ENCODE assay signal across 17 cellular contexts in genomic region chr6:38974389-38975133, GRCh38.
DNase-seq lines count a peak whose midpoint lies in the region; ATAC-seq and TF ChIP-seq lines count a peak whose summit lies in the region.
"Had no signal": no experiment of that assay in that cellular context is flagged by ENCODE, and none has a peak within 500 bp of the region (broad histone marks: within the 10 kb centered on the region; RNA-seq: fewer than 3 reads in every experiment).

No MANE protein-coding gene starts in this region.

- H3K36me3 Mint-ChIP-seq in Caco-2 (ENCODE audit: insufficient read depth, unreplicated experiment) (no peaks in the 10 kb centered on the region), mesothelial cell of epicardium (no peaks in the 10 kb centered on the region)
- no peaks in the 10 kb centered on the region for H3K36me3 Mint-ChIP-seq in effector memory CD8-positive, alpha-beta T cell (ENCODE audit: insufficient read depth)
- H3K36me3 Mint-ChIP-seq: activated CD4-positive, alpha-beta memory T cell treated with anti-CD3 and anti-CD28 coated beads for 36 hours; CD8-positive, alpha-beta T cell; immature natural killer cell had no signal

- H3K4me1 ChIP-seq in Caco-2 (peaks cover 36% of the 10 kb centered on the region), stomach (peaks cover 0 to 29% (median 15%) of the 10 kb centered on the region in 4 donors)

- ATAC-seq in effector memory CD8-positive, alpha-beta T cell (replicated peaks) = no peak
- ATAC-seq: CD8-positive, alpha-beta T cell; stimulated activated naive CD8-positive, alpha-beta T cell treated with anti-CD3 and anti-CD28 coated beads, Interleukin-15, amount 100 ng/mL, for 72 hours had no signal

- no TSS peak for BruUV-seq in Caco-2 (replicated peaks; lab: Mats Ljungman, UMichigan)

- H3K4me3 ChIP-seq in Caco-2 (ENCODE audit: low read depth, low read length) (no peak overlapping the region), cardiac fibroblast (replicated peaks in 1 of 2; ENCODE audit: low read depth in 2 of 2, low read length in 2 of 2) (no peak overlapping the region), stomach (no peak overlapping the region)
- H3K4me3 ChIP-seq: SK-N-MC had no signal

- H3K9me3 Mint-ChIP-seq in Caco-2 (ENCODE audit: unreplicated experiment) (no peaks in the 10 kb centered on the region), mesothelial cell of epicardium (no peaks in the 10 kb centered on the region)
- H3K9me3 Mint-ChIP-seq in effector memory CD8-positive, alpha-beta T cell = no peaks in the 10 kb centered on the region
- H3K9me3 Mint-ChIP-seq: activated CD4-positive, alpha-beta memory T cell treated with anti-CD3 and anti-CD28 coated beads for 36 hours; CD8-positive, alpha-beta T cell; immature natural killer cell; stimulated activated naive CD8-positive, alpha-beta T cell treated with anti-CD3 and anti-CD28 coated beads, Interleukin-15, amount 100 ng/mL, for 72 hours had no signal

- H3K4me1 Mint-ChIP-seq in Caco-2 (ENCODE audit: low read depth, unreplicated experiment) = peaks cover 32% of the 10 kb centered on the region
- peaks cover 13% of the 10 kb centered on the region for H3K4me1 Mint-ChIP-seq in mesothelial cell of epicardium
- no peaks in the 10 kb centered on the region for H3K4me1 Mint-ChIP-seq in effector memory CD8-positive, alpha-beta T cell (ENCODE audit: low read depth in 2 of 2)
- H3K4me1 Mint-ChIP-seq: immature natural killer cell; stimulated activated naive CD8-positive, alpha-beta T cell treated with anti-CD3 and anti-CD28 coated beads, Interleukin-15, amount 100 ng/mL, for 72 hours had no signal

- H3K9me3 ChIP-seq in Caco-2 = no peaks in the 10 kb centered on the region
- H3K9me3 ChIP-seq in stomach = no peaks in the 10 kb centered on the region

- no peak for TF ChIP-seq EP300 in stomach (IDR thresholded peaks at IDR 0.05)

- 47 to 54% (median 53%) methylated on average over 7 of the region's 7 CpGs for WGBS in stomach, 5 donors

- H3K27me3 Mint-ChIP-seq in Caco-2 (ENCODE audit: insufficient read depth, unreplicated experiment) = peaks cover 5% of the 10 kb centered on the region
- H3K27me3 Mint-ChIP-seq in mesothelial cell of epicardium (ENCODE audit: low read depth) = peaks cover 83% of the 10 kb centered on the region
- H3K27me3 Mint-ChIP-seq in effector memory CD8-positive, alpha-beta T cell = peaks cover 53 to 70% of the 10 kb centered on the region in 2 donors

- H3K27me3 ChIP-seq in Caco-2 (replicated peaks; ENCODE audit: control insufficient read depth, insufficient read depth, low read length) (no peaks in the 10 kb centered on the region), stomach (peaks cover 0 to 26% (median 0%) of the 10 kb centered on the region in 3 donors)

- CTCF ChIA-PET in Caco-2 (lab: Charles Lee) (interaction anchor here (0.9 to 2.9 kb wide), 5 partner anchors 22 to 215 kb away, joined by 3 to 18 read pairs (median 5); no protein-coding TSS in a partner anchor), HEK293T (lab: Yijun Ruan, JAX) (interaction anchor here (0.6 to 2.7 kb wide), 8 partner anchors 22 to 481 kb away, joined by 3 to 12 read pairs (median 4); no protein-coding TSS in a partner anchor)

- intact Hi-C loops in Caco-2 (cut with micrococcal nuclease; ENCODE audit: unreplicated experiment) = loop anchor here (5.0 kb wide), 1 partner anchor 88 kb away; no protein-coding TSS in a partner anchor
- intact Hi-C loops in stomach (cut with DNase I; ENCODE audit: low total_unique reads) = loop anchor here (10.0 kb wide), 1 partner anchor 340 kb away; the partner anchor contains the start of gene KCNK17

- no peak for TF ChIP-seq POLR2A in stomach (IDR thresholded peaks at IDR 0.05)

- H3K27ac Mint-ChIP-seq in Caco-2 (ENCODE audit: unreplicated experiment) (peak overlapping the region; percentile 64), mesothelial cell of epicardium (peak overlapping the region; percentile 84)
- no peak overlapping the region for H3K27ac Mint-ChIP-seq in effector memory CD8-positive, alpha-beta T cell
- H3K27ac Mint-ChIP-seq: activated CD4-positive, alpha-beta memory T cell treated with anti-CD3 and anti-CD28 coated beads for 36 hours; CD8-positive, alpha-beta T cell; immature natural killer cell; stimulated activated naive CD8-positive, alpha-beta T cell treated with anti-CD3 and anti-CD28 coated beads, Interleukin-15, amount 100 ng/mL, for 72 hours had no signal

- no peak overlapping the region for H3K27ac ChIP-seq in stomach
- H3K27ac ChIP-seq: SK-N-MC had no signal

- peak; percentile 45 for DNase-seq in Caco-2
- DNase-seq in HEK293T (ENCODE audit: extremely low spot score) = peak; percentile 55
- DNase-seq in cardiac fibroblast (ENCODE audit: low read depth in 2 of 2) = peak; percentile 13 to 19
- no peak for DNase-seq in mesothelial cell of epicardium (ENCODE audit: low spot score in 2 of 2, unreplicated experiment in 2 of 2)
- no peak for DNase-seq in HCEC 1CT
- DNase-seq in effector memory CD8-positive, alpha-beta T cell = no peak
- DNase-seq in stomach = no peak
- DNase-seq: activated CD4-positive, alpha-beta memory T cell treated with anti-CD3 and anti-CD28 coated beads for 36 hours; activated T-cell treated with anti-CD3 and anti-CD28 coated beads, Interleukin-2, amount 50 U/mL, for 48 hours; CD8-positive, alpha-beta T cell; central memory CD4-positive, alpha-beta T cell; immature natural killer cell; NCI-H1105 treated with DMSO at 0.1 percent for 48 hours; NCI-H446 treated with DMSO at 0.1 percent for 48 hours; stimulated activated CD4-positive, alpha-beta T cell treated with anti-CD3 and anti-CD28 coated beads, Interleukin-12 subunit alpha, Interleukin-12 subunit beta, amount 100 ng/mL, for 4 hours; stimulated activated naive CD8-positive, alpha-beta T cell treated with anti-CD3 and anti-CD28 coated beads, Interleukin-15, amount 100 ng/mL, for 72 hours had no signal

- H3K4me3 Mint-ChIP-seq in Caco-2 (ENCODE audit: unreplicated experiment) (peak overlapping the region; percentile 30), mesothelial cell of epicardium (no peak overlapping the region)
- no peak overlapping the region for H3K4me3 Mint-ChIP-seq in effector memory CD8-positive, alpha-beta T cell
- H3K4me3 Mint-ChIP-seq: activated CD4-positive, alpha-beta memory T cell treated with anti-CD3 and anti-CD28 coated beads for 36 hours; CD8-positive, alpha-beta T cell; immature natural killer cell; stimulated activated naive CD8-positive, alpha-beta T cell treated with anti-CD3 and anti-CD28 coated beads, Interleukin-15, amount 100 ng/mL, for 72 hours had no signal

- no peak for TF ChIP-seq CTCF in Caco-2 (IDR thresholded peaks at IDR 0.05; ENCODE audit: insufficient read depth in 1 of 2, low read depth in 1 of 2, low read length in 1 of 2, severe bottlenecking in 1 of 2, unreplicated experiment in 1 of 2)
- TF ChIP-seq CTCF in cardiac fibroblast (IDR thresholded peaks at IDR 0.05; ENCODE audit: low read depth, low read length) = no peak
- TF ChIP-seq CTCF in mesothelial cell of epicardium (IDR thresholded peaks at IDR 0.05; ENCODE audit: unreplicated experiment) = no peak
- TF ChIP-seq CTCF in stomach (IDR thresholded peaks at IDR 0.05) = no peak

- H3K36me3 ChIP-seq in Caco-2 (ENCODE audit: control insufficient read depth, insufficient read depth, low read length) = no peaks in the 10 kb centered on the region
- H3K36me3 ChIP-seq in stomach = no peaks in the 10 kb centered on the region

- POLR2A ChIA-PET in Caco-2 (lab: Charles Lee) (interaction anchor here (0.5 to 1.2 kb wide), 2 partner anchors 229 to 271 kb away, joined by 3 to 8 read pairs; no protein-coding TSS in a partner anchor), HEK293T (lab: Yijun Ruan, JAX) (interaction anchor here (1.2 kb wide), 1 partner anchor 13 kb away, joined by 4 read pairs; no protein-coding TSS in a partner anchor)

TF ChIP-seq in HEK293T, 16 proteins besides CTCF, POLR2A, EP300 and RAD21:
- TF ChIP-seq PKNOX1 (IDR thresholded peaks at IDR 0.05) = peak; percentile 91
- TF ChIP-seq CTBP1 (IDR thresholded peaks at IDR 0.05; ENCODE audit: borderline replicate concordance) = peak; percentile 95
- no peak for TF ChIP-seq NFRKB (IDR thresholded peaks at IDR 0.05)

Comparison
In these comparisons a context has a peak if more than half of its experiments do, and no peak if none do; other contexts are left out.
1. DNase-seq: peak in Caco-2 (2 of 2), HEK293T (single experiment) and cardiac fibroblast (2 of 2); none in mesothelial cell of epicardium (0 of 2), HCEC 1CT (single experiment), effector memory CD8-positive, alpha-beta T cell (0 of 3) and stomach (single experiment).
2. H3K27ac Mint-ChIP-seq: peak in Caco-2 (single experiment) and mesothelial cell of epicardium (single experiment); none in effector memory CD8-positive, alpha-beta T cell (0 of 2).